In genomic region chr16:21603920-21604319, GRCh38 we compare ENCODE assay signal across 14 cellular contexts. TPM values are rescaled to one million over a fixed set of nuclear protein-coding genes. Genes with fewer than 3 reads are reported as not detected.
DNase-seq lines count a peak whose midpoint lies in the region; ATAC-seq and TF ChIP-seq lines count a peak whose summit lies in the region.
"Had no signal": no experiment of that assay in that cellular context is flagged by ENCODE, and none has a peak within 500 bp of the region (broad histone marks: within the 10 kb centered on the region; RNA-seq: fewer than 3 reads in every experiment).

No MANE protein-coding gene starts in this region.

- H3K27me3 ChIP-seq in HL-60 (ENCODE audit: insufficient read depth, poor library complexity, severe bottlenecking): no peaks in the 10 kb centered on the region

- no peak overlapping the region for H3K27ac Mint-ChIP-seq in activated CD8-positive, alpha-beta T cell treated with anti-CD3 and anti-CD28 coated beads for 36 hours

- H3K27me3 Mint-ChIP-seq in activated CD8-positive, alpha-beta T cell treated with anti-CD3 and anti-CD28 coated beads for 36 hours: no peaks in the 10 kb centered on the region
- H3K27me3 Mint-ChIP-seq: central memory CD8-positive, alpha-beta T cell had no signal

- intact Hi-C loops in activated CD8-positive, alpha-beta T cell treated with anti-CD3 and anti-CD28 coated beads for 36 hours (cut with micrococcal nuclease): no loop called here
- intact Hi-C loops in Right ventricle myocardium inferior (cut with DNase I): no loop called here

- no peak for TF ChIP-seq CTCF in HL-60 (IDR thresholded peaks at IDR 0.05; ENCODE audit: insufficient read depth, low read length)
- TF ChIP-seq CTCF in activated CD8-positive, alpha-beta T cell treated with anti-CD3 and anti-CD28 coated beads for 36 hours (IDR thresholded peaks at IDR 0.05): no peak

- no peaks in the 10 kb centered on the region for H3K9me3 ChIP-seq in mesodermal cell (ENCODE audit: control insufficient read depth, low read length)

- ATAC-seq in activated CD8-positive, alpha-beta T cell treated with anti-CD3 and anti-CD28 coated beads for 36 hours: no peak
- ATAC-seq in Right ventricle myocardium inferior: no peak
- ATAC-seq: activated CD4-positive, CD25-positive, alpha-beta regulatory T cell treated with anti-CD3 and anti-CD28 coated beads, Interleukin-2, amount 50 U/mL, for 24 hours had no signal

- WGBS in mesodermal cell (ENCODE audit: insufficient coverage in 2 of 2), 2 experiments: 80 to 92% methylated on average over 3 of the region's 3 CpGs

- CTCF ChIA-PET in activated CD8-positive, alpha-beta T cell treated with anti-CD3 and anti-CD28 coated beads for 36 hours (lab: Charles Lee): interaction anchor here (0.8 to 6.3 kb wide), 12 partner anchors 10 to 105 kb away, joined by 3 to 36 read pairs (median 5); no protein-coding TSS in a partner anchor

- H3K27ac ChIP-seq in HL-60 (replicated peaks): no peak overlapping the region
- H3K27ac ChIP-seq in mesodermal cell (ENCODE audit: low read depth, low read length, severe bottlenecking): peak overlapping the region; percentile 65

- peaks cover 4% of the 10 kb centered on the region for H3K36me3 ChIP-seq in mesodermal cell (ENCODE audit: control insufficient read depth, insufficient read depth, low read length)

- H3K4me1 ChIP-seq in mesodermal cell (ENCODE audit: control insufficient read depth, insufficient read depth, low read length, poor library complexity, severe bottlenecking): peaks cover 18% of the 10 kb centered on the region

- DNase-seq in AG08396 (ENCODE audit: low spot score) (peak; percentile 20), HL-60 (ENCODE audit: low read depth in 1 of 2, low spot score in 1 of 2) (peak in 1 of 2 experiments; percentile 42), astrocyte of the hippocampus (ENCODE audit: low read depth, low spot score) (peak; percentile 43), NCI-H526 (lab: John Stamatoyannopoulos, UW) (no peak), NCI-H774 (lab: John Stamatoyannopoulos, UW) (no peak), Right ventricle myocardium inferior (ENCODE audit: missing footprints) (no peak)
- DNase-seq in activated CD8-positive, alpha-beta T cell treated with anti-CD3 and anti-CD28 coated beads for 36 hours: no peak
- DNase-seq: EL; stimulated activated CD4-positive, alpha-beta T cell treated with anti-CD3 and anti-CD28 coated beads, Interleukin-12 subunit alpha, Interleukin-12 subunit beta, amount 100 ng/mL, for 4 hours had no signal

- H3K36me3 Mint-ChIP-seq in activated CD8-positive, alpha-beta T cell treated with anti-CD3 and anti-CD28 coated beads for 36 hours (ENCODE audit: low read depth): no peaks in the 10 kb centered on the region

- H3K4me3 ChIP-seq in HL-60 (replicated peaks; ENCODE audit: insufficient read depth, low read length): peak overlapping the region; percentile 77
- no peak overlapping the region for H3K4me3 ChIP-seq in mesodermal cell (ENCODE audit: extremely low read depth, insufficient read depth, low read length, poor library complexity, severe bottlenecking)

- POLR2A ChIA-PET in activated CD8-positive, alpha-beta T cell treated with anti-CD3 and anti-CD28 coated beads for 36 hours (lab: Charles Lee): interaction anchor here (0.9 to 1.9 kb wide), 4 partner anchors 8 to 42 kb away, joined by 3 to 7 read pairs (median 3); no protein-coding TSS in a partner anchor

- no peak overlapping the region for H3K4me3 Mint-ChIP-seq in activated CD8-positive, alpha-beta T cell treated with anti-CD3 and anti-CD28 coated beads for 36 hours
- H3K4me3 Mint-ChIP-seq: central memory CD8-positive, alpha-beta T cell had no signal

- H3K4me1 Mint-ChIP-seq in activated CD8-positive, alpha-beta T cell treated with anti-CD3 and anti-CD28 coated beads for 36 hours (ENCODE audit: low read depth): peaks cover 71% of the 10 kb centered on the region

- H3K9me3 Mint-ChIP-seq in activated CD8-positive, alpha-beta T cell treated with anti-CD3 and anti-CD28 coated beads for 36 hours: no peaks in the 10 kb centered on the region
- H3K9me3 Mint-ChIP-seq: central memory CD8-positive, alpha-beta T cell had no signal

RNA-seq across cellular contexts. Expression of gene METTL9, which starts 4.5 kb away (rescaled TPM):
- polyA plus RNA-seq in mesodermal cell (2013, experiment 1 of 2): 150 TPM
- polyA plus RNA-seq in mesodermal cell (2013, experiment 2 of 2): 156 TPM
- total RNA-seq in activated CD8-positive, alpha-beta T cell treated with anti-CD3 and anti-CD28 coated beads for 36 hours: 100 to 1,000 TPM; 116 to 122 TPM
- 43.7 TPM for total RNA-seq in Right ventricle myocardium inferior

RNA-seq across cellular contexts. Expression of gene IGSF6, which starts 48.5 kb away (rescaled TPM):
- not detected for polyA plus RNA-seq in mesodermal cell (2013, experiment 1 of 2)
- polyA plus RNA-seq in mesodermal cell (2013, experiment 2 of 2): not detected
- total RNA-seq in activated CD8-positive, alpha-beta T cell treated with anti-CD3 and anti-CD28 coated beads for 36 hours: under 1 TPM in 1 of 2 experiments, not detected in 1; 0.20 TPM
- 3.0 TPM for total RNA-seq in Right ventricle myocardium inferior
- total RNA-seq: NCI-H460 had no signal

RNA-seq across cellular contexts. Expression of gene OTOA, which starts 59.8 kb away (rescaled TPM):
- not detected for polyA plus RNA-seq in mesodermal cell (2013, experiment 1 of 2)
- polyA plus RNA-seq in mesodermal cell (2013, experiment 2 of 2): not detected
- total RNA-seq in activated CD8-positive, alpha-beta T cell treated with anti-CD3 and anti-CD28 coated beads for 36 hours: under 1 TPM in 1 of 2 experiments, not detected in 1; 0.09 TPM
- not detected for total RNA-seq in Right ventricle myocardium inferior
- total RNA-seq: NCI-H460 had no signal
- polyA plus RNA-seq: esophagus had no signal

Comparison
In these comparisons a context has a peak if more than half of its experiments do, and no peak if none do; other contexts are left out.
1. DNase-seq: peak in AG08396 (single experiment) and astrocyte of the hippocampus (single experiment); none in NCI-H526 (0 of 2), activated CD8-positive, alpha-beta T cell treated with anti-CD3 and anti-CD28 coated beads for 36 hours (single experiment), NCI-H774 (single experiment) and Right ventricle myocardium inferior (single experiment).